10 cellular contexts compared by ENCODE assay signal in genomic region chr7:101940830-101941229, GRCh38.
DNase-seq lines count a peak whose midpoint lies in the region; TF ChIP-seq lines count a peak whose summit lies in the region.
"Had no signal": no experiment of that assay in that cellular context is flagged by ENCODE, and none has a peak within 500 bp of the region (broad histone marks: within the 10 kb centered on the region; RNA-seq: fewer than 3 reads in every experiment).

No MANE protein-coding gene starts in this region.

- CTCF ChIA-PET in SK-N-SH (lab: Yijun Ruan, JAX): interaction anchor here (1.2 to 2.9 kb wide), 3 partner anchors 30 to 296 kb away, joined by 3 to 8 read pairs (median 8); no protein-coding TSS in a partner anchor

- peaks cover 55% of the 10 kb centered on the region for H3K79me2 ChIP-seq in SK-N-SH (ENCODE audit: insufficient read depth)

- H2AFZ ChIP-seq in SK-N-SH (ENCODE audit: low read depth): no peak overlapping the region

- H3K4me1 ChIP-seq in SK-N-SH (ENCODE audit: control insufficient read depth in 1 of 2, insufficient read depth in 2 of 2, low read depth in 1 of 2, low read length in 1 of 2) (peaks cover 21 to 53% of the 10 kb centered on the region in 2 experiments), transverse colon (peaks cover 46 to 66% (median 54%) of the 10 kb centered on the region in 4 donors)

- POLR2A ChIA-PET in SK-N-SH (lab: Yijun Ruan, JAX): no interaction called here

- peak overlapping the region; percentile 70 to 75 for H3K27ac ChIP-seq in SK-N-SH (ENCODE audit: low read depth in 2 of 2, low read length in 1 of 2)
- H3K27ac ChIP-seq in transverse colon: peak overlapping the region; percentile 84 to 90 (median 90)

- H3F3A ChIP-seq in SK-N-SH (replicated peaks; ENCODE audit: insufficient read depth): peaks cover 21% of the 10 kb centered on the region

- H3K36me3 ChIP-seq in SK-N-SH (replicated peaks in 1 of 2; ENCODE audit: control insufficient read depth in 1 of 2, insufficient read depth in 2 of 2, low read length in 1 of 2): no peaks in the 10 kb centered on the region
- no peaks in the 10 kb centered on the region for H3K36me3 ChIP-seq in transverse colon

- TF ChIP-seq CTCF in SK-N-SH (IDR thresholded peaks at IDR 0.05): no peak
- no peak for TF ChIP-seq CTCF in transverse colon (IDR thresholded peaks at IDR 0.05)

- peak overlapping the region; percentile 26; the same call in 1 of the 2 replicates for H3K9ac ChIP-seq in SK-N-SH

- DNase-seq in NCI-H146 (lab: John Stamatoyannopoulos, UW) (peak; percentile 17), NCI-H146 treated with DMSO at 0.1 percent for 48 hours (lab: John Stamatoyannopoulos, UW; ENCODE audit: unreplicated experiment) (no peak), SK-N-SH (no peak), islet precursor cell (peak; percentile 76), transverse colon (peak; percentile 63), middle frontal gyrus (ENCODE audit: extremely low spot score, low spot score) (no peak), occipital lobe (lab: John Stamatoyannopoulos, UW) (no peak)
- DNase-seq in activated CD4-positive, CD25-positive, alpha-beta regulatory T cell treated with anti-CD3 and anti-CD28 coated beads, Interleukin-2, amount 50 U/mL, for 72 hours: no peak
- DNase-seq: activated effector memory CD4-positive, alpha-beta T cell treated with Interleukin-2 at 50 U/mL for 16 hours; naive B cell had no signal

- in situ Hi-C loops in transverse colon (cut with MboI; ENCODE audit: low pct_ligation_motif_present in 1 of 4, low pct_unique_long_range_greater_than_20kb in 1 of 4, low sequenced_read_pairs in 3 of 4): no loop called here

- H3K4me2 ChIP-seq in SK-N-SH: peak overlapping the region; percentile 44

- no peak for TF ChIP-seq RAD21 in SK-N-SH (IDR thresholded peaks at IDR 0.05; ENCODE audit: low read length)

- no peaks in the 10 kb centered on the region for H3K27me3 ChIP-seq in SK-N-SH (ENCODE audit: insufficient read depth)
- no peaks in the 10 kb centered on the region for H3K27me3 ChIP-seq in transverse colon

- no peak for TF ChIP-seq POLR2A in transverse colon (IDR thresholded peaks at IDR 0.05)

- H3K9me3 ChIP-seq in SK-N-SH (no peaks in the 10 kb centered on the region), transverse colon (no peaks in the 10 kb centered on the region)

- H3K4me3 ChIP-seq in SK-N-SH (ENCODE audit: low read depth in 2 of 2, low read length in 1 of 2) (no peak overlapping the region), transverse colon (no peak overlapping the region)

- intact Hi-C loops in transverse colon (cut with DNase I; ENCODE audit: low total_unique reads): no loop called here

- no peak for TF ChIP-seq EP300 in SK-N-SH (IDR thresholded peaks at IDR 0.05; ENCODE audit: borderline replicate concordance in 1 of 2, low read depth in 1 of 2, low read length in 1 of 2)
- TF ChIP-seq EP300 in transverse colon (IDR thresholded peaks at IDR 0.05; ENCODE audit: low read depth): no peak

- 73% methylated on average over 6 of the region's 9 CpGs for WGBS in SK-N-SH (ENCODE audit: low lambda C conversion rate)
- 35% methylated on average over 9 of the region's 9 CpGs; no CpG with 5 or more reads in 1 of the 2 donors for WGBS in transverse colon (ENCODE audit: low coverage in 1 of 2), 2 donors

- H3K9me2 ChIP-seq in SK-N-SH: no peaks in the 10 kb centered on the region

- no peaks in the 10 kb centered on the region for H4K20me1 ChIP-seq in SK-N-SH (ENCODE audit: insufficient read depth)

TF ChIP-seq in SK-N-SH, 30 proteins besides CTCF, POLR2A, EP300 and RAD21:
- TF ChIP-seq POLR2AphosphoS5 (IDR thresholded peaks at IDR 0.05; ENCODE audit: low read depth, low read length) (no peak), JUND (IDR thresholded peaks at IDR 0.05) (no peak), REST (IDR thresholded peaks at IDR 0.05; ENCODE audit: low read depth, low read length) (no peak), FOSL2 (IDR thresholded peaks at IDR 0.05; ENCODE audit: borderline replicate concordance, low read depth) (no peak), TAF1 (IDR thresholded peaks at IDR 0.05; ENCODE audit: borderline replicate concordance, low read depth, low read length) (no peak)

Comparison
In these comparisons a context has a peak if more than half of its experiments do, and no peak if none do; other contexts are left out.
1. DNase-seq: peak in NCI-H146 (single experiment), islet precursor cell (single experiment) and transverse colon (single experiment); none in NCI-H146 treated with DMSO at 0.1 percent for 48 hours (single experiment), SK-N-SH (single experiment), middle frontal gyrus (single experiment), activated CD4-positive, CD25-positive, alpha-beta regulatory T cell treated with anti-CD3 and anti-CD28 coated beads, Interleukin-2, amount 50 U/mL, for 72 hours (single experiment) and occipital lobe (single experiment).